Comparison of ENCODE assay signal across 1 cellular context in genomic region chr11:63973912-63974258, GRCh38.
A peak's percentile ranks its signal among the peaks of the same experiment; 100 is the strongest.
TF ChIP-seq lines count a peak whose summit lies in the region.

No MANE protein-coding gene starts in this region.

TF ChIP-seq in HepG2, 621 proteins besides CTCF, POLR2A, EP300 and RAD21:
- peak; percentile 2; the same call in 1 of the 2 replicates for TF ChIP-seq ARID2 (CRISPR knock-in tag; IDR thresholded peaks at IDR 0.05; ENCODE audit: borderline replicate concordance)
